In genomic region chr10:88471909-88472308, GRCh38 we compare ENCODE assay signal across 27 cellular contexts.
"Had no signal": no experiment of that assay in that cellular context is flagged by ENCODE, and none has a peak within 500 bp of the region (broad histone marks: within the 10 kb centered on the region; RNA-seq: fewer than 3 reads in every experiment).

No MANE protein-coding gene starts in this region.

- H3K27ac Mint-ChIP-seq: activated CD4-positive, alpha-beta T cell treated with anti-CD3 and anti-CD28 coated beads for 36 hours; activated CD8-positive, alpha-beta T cell treated with anti-CD3 and anti-CD28 coated beads for 36 hours; activated naive CD4-positive, alpha-beta T cell treated with anti-CD3 and anti-CD28 coated beads, Interleukin-2, amount 10 ng/mL, durations not matched to agents 7 days and 5 days; activated naive CD8-positive, alpha-beta T cell treated with anti-CD3 and anti-CD28 coated beads, Interleukin-2, amount 10 ng/mL, durations not matched to agents 7 days and 5 days; activated T-cell treated with anti-CD3 and anti-CD28 coated beads, Interleukin-2, amount 50 U/mL, for 72 hours; activated T-helper 2 cell treated with anti-CD3 and anti-CD28 coated beads, Interferon-gamma antibody, Interleukin-2, Interleukin-4, amounts not matched to agents 10 μg/mL and 5 μg/mL and 100 μg/mL, durations not matched to agents 14 hours and 24 hours and 36 hours had no signal

- H3K27me3 ChIP-seq: adrenal gland, ascending aorta, body of pancreas, SJSA1 had no signal

- H3K9me3 ChIP-seq: adrenal gland, ascending aorta, body of pancreas, SJSA1 had no signal

- FAIRE-seq: bronchial epithelial cell, RCC 7860 had no signal

- H3K27me3 Mint-ChIP-seq: activated CD4-positive, alpha-beta T cell treated with anti-CD3 and anti-CD28 coated beads for 36 hours; activated CD8-positive, alpha-beta T cell treated with anti-CD3 and anti-CD28 coated beads for 36 hours had no signal

- H3K9me3 Mint-ChIP-seq: activated CD8-positive, alpha-beta T cell treated with anti-CD3 and anti-CD28 coated beads for 36 hours; activated naive CD4-positive, alpha-beta T cell treated with anti-CD3 and anti-CD28 coated beads, Interleukin-2, amount 10 ng/mL, durations not matched to agents 7 days and 5 days; activated naive CD8-positive, alpha-beta T cell treated with anti-CD3 and anti-CD28 coated beads, Interleukin-2, amount 10 ng/mL, durations not matched to agents 7 days and 5 days; activated T-cell treated with anti-CD3 and anti-CD28 coated beads, Interleukin-2, amount 50 U/mL, for 72 hours; activated T-helper 2 cell treated with anti-CD3 and anti-CD28 coated beads, Interferon-gamma antibody, Interleukin-2, Interleukin-4, amounts not matched to agents 10 μg/mL and 5 μg/mL and 100 μg/mL, durations not matched to agents 14 hours and 24 hours and 36 hours; T-cell had no signal

- H3K4me3 Mint-ChIP-seq: activated CD4-positive, alpha-beta T cell treated with anti-CD3 and anti-CD28 coated beads for 36 hours; activated CD8-positive, alpha-beta T cell treated with anti-CD3 and anti-CD28 coated beads for 36 hours; activated naive CD4-positive, alpha-beta T cell treated with anti-CD3 and anti-CD28 coated beads, Interleukin-2, amount 10 ng/mL, durations not matched to agents 7 days and 5 days; activated naive CD8-positive, alpha-beta T cell treated with anti-CD3 and anti-CD28 coated beads, Interleukin-2, amount 10 ng/mL, durations not matched to agents 7 days and 5 days; activated T-cell treated with anti-CD3 and anti-CD28 coated beads, Interleukin-2, amount 50 U/mL, for 72 hours; T-cell had no signal

- H3K27ac ChIP-seq: adrenal gland, ascending aorta, body of pancreas, SJSA1, VCaP had no signal

- H3K4me1 ChIP-seq: SJSA1 had no signal

- H3K36me3 Mint-ChIP-seq: activated naive CD4-positive, alpha-beta T cell treated with anti-CD3 and anti-CD28 coated beads, Interleukin-2, amount 10 ng/mL, durations not matched to agents 7 days and 5 days; T-cell had no signal

- ATAC-seq: activated CD4-positive, alpha-beta T cell treated with anti-CD3 and anti-CD28 coated beads for 36 hours; activated CD8-positive, alpha-beta T cell treated with anti-CD3 and anti-CD28 coated beads for 36 hours; activated T-cell treated with anti-CD3 and anti-CD28 coated beads, Interleukin-2, amount 50 U/mL, for 72 hours; body of pancreas; PC-3; T-cell had no signal

- H3K4me3 ChIP-seq: adrenal gland, ascending aorta, body of pancreas, SJSA1 had no signal

- H3K4me1 Mint-ChIP-seq: activated CD4-positive, alpha-beta T cell treated with anti-CD3 and anti-CD28 coated beads for 36 hours; activated naive CD4-positive, alpha-beta T cell treated with anti-CD3 and anti-CD28 coated beads, Interleukin-2, amount 10 ng/mL, durations not matched to agents 7 days and 5 days; activated naive CD8-positive, alpha-beta T cell treated with anti-CD3 and anti-CD28 coated beads, Interleukin-2, amount 10 ng/mL, durations not matched to agents 7 days and 5 days; T-cell had no signal

- DNase-seq: activated CD4-positive, alpha-beta T cell treated with anti-CD3 and anti-CD28 coated beads for 36 hours; activated CD8-positive, alpha-beta memory T cell treated with anti-CD3 and anti-CD28 coated beads, Interleukin-2, amount 50 U/mL, for 4 hours; activated CD8-positive, alpha-beta T cell treated with anti-CD3 and anti-CD28 coated beads for 36 hours; activated gamma-delta T cell treated with Interleukin-2 at 50 U/mL for 16 hours; activated naive CD4-positive, alpha-beta T cell treated with anti-CD3 and anti-CD28 coated beads, Interleukin-2, amount 10 ng/mL, durations not matched to agents 7 days and 5 days; activated naive CD8-positive, alpha-beta T cell treated with anti-CD3 and anti-CD28 coated beads, Interleukin-2, amount 10 ng/mL, durations not matched to agents 7 days and 5 days; activated T-cell treated with anti-CD3 and anti-CD28 coated beads, Interleukin-2, amount 50 U/mL, for 72 hours; adrenal gland; body of pancreas; central memory CD4-positive, alpha-beta T cell; KG1; MV-4-11; NCI-H1092 treated with DMSO at 0.1 percent for 48 hours; NCI-H1417 treated with DMSO at 0.1 percent for 48 hours; NCI-H1694 treated with DMSO at 0.1 percent for 48 hours; NCI-H2029 treated with DMSO at 0.1 percent for 48 hours; NCI-H446; NCI-H524; PC-3; SHP77; T-cell had no signal

- H3K36me3 ChIP-seq: adrenal gland, ascending aorta, SJSA1 had no signal
